Comparison of ENCODE assay signal across 15 cellular contexts in genomic region chr2:116804901-116805300, GRCh38.
DNase-seq lines count a peak whose midpoint lies in the region; ATAC-seq and TF ChIP-seq lines count a peak whose summit lies in the region.
"Had no signal": no experiment of that assay in that cellular context is flagged by ENCODE, and none has a peak within 500 bp of the region (broad histone marks: within the 10 kb centered on the region; RNA-seq: fewer than 3 reads in every experiment).

No MANE protein-coding gene starts in this region.

- no peak overlapping the region for H4K8ac ChIP-seq in neuronal stem cell (ENCODE audit: low read depth, low read length)

- intact Hi-C loops in colonic mucosa (cut with DNase I): no loop called here

- no peak overlapping the region for H2BK5ac ChIP-seq in neuronal stem cell (ENCODE audit: low read length)

- H3K4ac ChIP-seq in neuronal stem cell (ENCODE audit: low read length): no peak overlapping the region

- H2BK15ac ChIP-seq in neuronal stem cell (ENCODE audit: low read length): no peak overlapping the region

- WGBS in mesodermal cell (ENCODE audit: insufficient coverage in 2 of 2), 2 experiments: 85% methylated on average over 2 of the region's 2 CpGs
- WGBS in neuronal stem cell (ENCODE audit: extremely low coverage in 2 of 2, insufficient read length in 2 of 2, insufficient replicate concordance in 1 of 2), 2 donors: no CpG with 5 or more reads among the region's 2 CpGs

- H3K79me1 ChIP-seq in neuronal stem cell (ENCODE audit: low read depth, low read length): no peaks in the 10 kb centered on the region

- H3K27ac ChIP-seq in colonic mucosa: peak overlapping the region; percentile 19
- peak overlapping the region; percentile 18 for H3K27ac ChIP-seq in mesodermal cell (ENCODE audit: low read depth, low read length, severe bottlenecking)
- no peak overlapping the region for H3K27ac ChIP-seq in neuronal stem cell (replicated peaks; ENCODE audit: low read length)

- ATAC-seq in GM21529 (IDR thresholded peaks at IDR 0.05; ENCODE audit: unreplicated experiment): no peak
- no peak for ATAC-seq in activated naive CD4-positive, alpha-beta T cell treated with anti-CD3 and anti-CD28 coated beads, Interleukin-2, amount 50 U/mL, for 72 hours
- no peak for ATAC-seq in GM18861 (IDR thresholded peaks at IDR 0.05; ENCODE audit: unreplicated experiment)

- H3K9me3 Mint-ChIP-seq in activated naive CD4-positive, alpha-beta T cell treated with anti-CD3 and anti-CD28 coated beads, Interleukin-2, amount 50 U/mL, for 72 hours: peaks cover 20 to 30% of the 10 kb centered on the region in 2 donors

- H3K4me3 ChIP-seq in colonic mucosa (no peak overlapping the region), mesodermal cell (ENCODE audit: extremely low read depth, insufficient read depth, low read length, poor library complexity, severe bottlenecking) (no peak overlapping the region), neuronal stem cell (ENCODE audit: low read length in 2 of 2) (no peak overlapping the region)

- H3K23ac ChIP-seq in neuronal stem cell (ENCODE audit: low read depth, low read length, poor library complexity): no peak overlapping the region

- H4K91ac ChIP-seq in neuronal stem cell (ENCODE audit: low read depth, low read length, poor library complexity): no peak overlapping the region

- H3K9ac ChIP-seq in colonic mucosa (ENCODE audit: low read depth in 2 of 2, low read length in 2 of 2): no peak overlapping the region
- no peak overlapping the region for H3K9ac ChIP-seq in neuronal stem cell (ENCODE audit: low read depth, low read length, poor library complexity)

- H3K27ac Mint-ChIP-seq in activated naive CD4-positive, alpha-beta T cell treated with anti-CD3 and anti-CD28 coated beads, Interleukin-2, amount 50 U/mL, for 72 hours: no peak overlapping the region
- H3K27ac Mint-ChIP-seq: B cell; CD4-positive, alpha-beta T cell; HFFc6 had no signal

- H2AK5ac ChIP-seq in neuronal stem cell (ENCODE audit: low read depth, low read length): no peak overlapping the region

- no peak overlapping the region for H2BK12ac ChIP-seq in neuronal stem cell (ENCODE audit: low read length)

- H3K4me1 ChIP-seq in colonic mucosa (peaks cover 3% of the 10 kb centered on the region), mesodermal cell (ENCODE audit: control insufficient read depth, insufficient read depth, low read length, poor library complexity, severe bottlenecking) (peaks cover 14% of the 10 kb centered on the region), neuronal stem cell (ENCODE audit: control insufficient read depth in 2 of 2, insufficient read depth in 1 of 2, low read depth in 1 of 2, low read length in 2 of 2) (no peaks in the 10 kb centered on the region)

- H3K36me3 ChIP-seq in colonic mucosa (no peaks in the 10 kb centered on the region), mesodermal cell (ENCODE audit: control insufficient read depth, insufficient read depth, low read length) (no peaks in the 10 kb centered on the region), neuronal stem cell (replicated peaks in 1 of 2; ENCODE audit: control insufficient read depth in 2 of 2, insufficient read depth in 2 of 2, low read length in 2 of 2) (no peaks in the 10 kb centered on the region)

- no peak overlapping the region for H2BK120ac ChIP-seq in neuronal stem cell (ENCODE audit: low read depth, low read length)

- H2AFZ ChIP-seq in neuronal stem cell (ENCODE audit: low read length): peak overlapping the region; percentile 12

- H3K18ac ChIP-seq in neuronal stem cell (ENCODE audit: low read length): no peak overlapping the region

- H3K9me3 ChIP-seq in colonic mucosa (no peaks in the 10 kb centered on the region), mesodermal cell (ENCODE audit: control insufficient read depth, low read length) (peaks cover 17% of the 10 kb centered on the region), neuronal stem cell (replicated peaks in 1 of 2; ENCODE audit: control insufficient read depth in 2 of 2, insufficient read depth in 1 of 2, low read depth in 1 of 2, low read length in 2 of 2) (peaks cover 1 to 3% of the 10 kb centered on the region in 2 donors)

- TF ChIP-seq CTCF in colonic mucosa (IDR thresholded peaks at IDR 0.05): no peak

- H3K14ac ChIP-seq in neuronal stem cell (ENCODE audit: low read length): no peak overlapping the region

- peaks cover 0 to 7% of the 10 kb centered on the region in 2 donors for H3K36me3 Mint-ChIP-seq in activated naive CD4-positive, alpha-beta T cell treated with anti-CD3 and anti-CD28 coated beads, Interleukin-2, amount 50 U/mL, for 72 hours

- no peak overlapping the region for H3K4me2 ChIP-seq in neuronal stem cell (ENCODE audit: insufficient read depth, low read length, poor library complexity, severe bottlenecking)

- H3K27me3 ChIP-seq in colonic mucosa (no peaks in the 10 kb centered on the region), neuronal stem cell (ENCODE audit: control insufficient read depth in 3 of 3, insufficient read depth in 3 of 3, low read depth in 1 of 3, low read length in 3 of 3) (no peaks in the 10 kb centered on the region)

- DNase-seq in colonic mucosa (peak; percentile 30), neuronal stem cell (ENCODE audit: low spot score) (no peak), NK-92 (lab: John Stamatoyannopoulos, UW; ENCODE audit: unreplicated experiment) (no peak)
- no peak for DNase-seq in activated naive CD4-positive, alpha-beta T cell treated with anti-CD3 and anti-CD28 coated beads, Interleukin-2, amount 50 U/mL, for 72 hours (ENCODE audit: low spot score in 2 of 2)
- DNase-seq: C1 segment of cervical spinal cord; Calu3; CD4-positive, alpha-beta T cell; DMS 273 treated with DMSO at 0.1 percent for 48 hours; GOT3; HCEC 1CT; HFFc6 had no signal
